In genomic region chr5:99061299-99061698, GRCh38 we compare ENCODE assay signal across 14 cellular contexts.
A peak's percentile ranks its signal among the peaks of the same experiment; 100 is the strongest.
DNase-seq lines count a peak whose midpoint lies in the region; ATAC-seq lines count a peak whose summit lies in the region.
"Had no signal": no experiment of that assay in that cellular context is flagged by ENCODE, and none has a peak within 500 bp of the region (broad histone marks: within the 10 kb centered on the region; RNA-seq: fewer than 3 reads in every experiment).

No MANE protein-coding gene starts in this region.

- H3K9ac ChIP-seq in adipocyte (ENCODE audit: low read length), result peak overlapping the region; percentile 35

- POLR2A ChIA-PET in activated CD4-positive, alpha-beta memory T cell treated with anti-CD3 and anti-CD28 coated beads for 36 hours (lab: Charles Lee), result interaction anchor here (1.0 kb wide), 1 partner anchor 140 kb away, joined by 3 read pairs; no protein-coding TSS in a partner anchor

- H3K27ac Mint-ChIP-seq in activated CD4-positive, alpha-beta memory T cell treated with anti-CD3 and anti-CD28 coated beads for 36 hours, result no peak overlapping the region

- ATAC-seq in HG03432 (IDR thresholded peaks at IDR 0.05; ENCODE audit: unreplicated experiment) (peak; percentile 20), HG02870 (IDR thresholded peaks at IDR 0.05; ENCODE audit: unreplicated experiment) (no peak), GM19467 (IDR thresholded peaks at IDR 0.05; ENCODE audit: unreplicated experiment) (no peak)

- CTCF ChIA-PET in activated CD4-positive, alpha-beta memory T cell treated with anti-CD3 and anti-CD28 coated beads for 36 hours (lab: Charles Lee), result interaction anchor here (0.8 to 4.6 kb wide), 24 partner anchors 9 to 1831 kb away, joined by 3 to 43 read pairs (median 4); no protein-coding TSS in a partner anchor

- peak overlapping the region; percentile 39 for H3K27ac ChIP-seq in ACC112 (ENCODE audit: low read depth, low read length)
- H3K27ac ChIP-seq: esophagus squamous epithelium, SJSA1, thoracic aorta had no signal

- H3K4me3 Mint-ChIP-seq in activated CD4-positive, alpha-beta memory T cell treated with anti-CD3 and anti-CD28 coated beads for 36 hours, result no peak overlapping the region

- H3K36me3 ChIP-seq in ACC112 (ENCODE audit: insufficient read depth, low read length), result no peaks in the 10 kb centered on the region
- no peaks in the 10 kb centered on the region for H3K36me3 ChIP-seq in adipocyte (ENCODE audit: control insufficient read depth, insufficient read depth, low read length, severe bottlenecking)
- H3K36me3 ChIP-seq: esophagus squamous epithelium, SJSA1, thoracic aorta had no signal

- peak overlapping the region; percentile 89 for H2AFZ ChIP-seq in ACC112 (ENCODE audit: low read length, unreplicated experiment)

- intact Hi-C loops in activated CD4-positive, alpha-beta memory T cell treated with anti-CD3 and anti-CD28 coated beads for 36 hours (cut with micrococcal nuclease), result loop anchor here (10.0 kb wide), 1 partner anchor 1876 kb away; the partner anchor contains the start of gene RIOK2

- no peaks in the 10 kb centered on the region for H3K36me3 Mint-ChIP-seq in activated CD4-positive, alpha-beta memory T cell treated with anti-CD3 and anti-CD28 coated beads for 36 hours

- H3K9me3 Mint-ChIP-seq in activated CD4-positive, alpha-beta memory T cell treated with anti-CD3 and anti-CD28 coated beads for 36 hours, result no peaks in the 10 kb centered on the region

- H3K9me3 ChIP-seq in adipocyte (ENCODE audit: control insufficient read depth, low read length), result no peaks in the 10 kb centered on the region
- H3K9me3 ChIP-seq: esophagus squamous epithelium, SJSA1, thoracic aorta had no signal

- H3K79me2 ChIP-seq in ACC112 (ENCODE audit: control insufficient read depth, insufficient read depth, low read length, unreplicated experiment), result no peaks in the 10 kb centered on the region

- peaks cover 1% of the 10 kb centered on the region for H3K27me3 Mint-ChIP-seq in activated CD4-positive, alpha-beta memory T cell treated with anti-CD3 and anti-CD28 coated beads for 36 hours

- DNase-seq in adipocyte (ENCODE audit: low read depth) (no peak), kidney tubule cell (ENCODE audit: low spot score) (peak; percentile 80), COLO668 (lab: John Stamatoyannopoulos, UW; ENCODE audit: unreplicated experiment) (no peak)
- no peak for DNase-seq in activated CD4-positive, alpha-beta memory T cell treated with anti-CD3 and anti-CD28 coated beads for 36 hours
- DNase-seq: esophagus squamous epithelium, Kasumi-1, NCI-H187 treated with DMSO at 0.1 percent for 48 hours, NCI-H748 treated with DMSO at 0.1 percent for 48 hours had no signal

- peaks cover 6% of the 10 kb centered on the region for H3K4me1 Mint-ChIP-seq in activated CD4-positive, alpha-beta memory T cell treated with anti-CD3 and anti-CD28 coated beads for 36 hours (ENCODE audit: low read depth)

- H3K4me1 ChIP-seq in ACC112 (ENCODE audit: control insufficient read depth, insufficient read depth, low read length, unreplicated experiment) (peaks cover 22% of the 10 kb centered on the region), adipocyte (ENCODE audit: control insufficient read depth, insufficient read depth, low read length) (peaks cover 18% of the 10 kb centered on the region)

- peak overlapping the region; percentile 14; the same call in 1 of the 2 replicates for H3K4me3 ChIP-seq in ACC112 (ENCODE audit: low read depth, low read length)
- H3K4me3 ChIP-seq in adipocyte (ENCODE audit: low read length), result peak overlapping the region; percentile 48
- H3K4me3 ChIP-seq: SJSA1, thoracic aorta had no signal

- no peaks in the 10 kb centered on the region for H3K27me3 ChIP-seq in ACC112 (ENCODE audit: insufficient read depth, low read length)
- H3K27me3 ChIP-seq in adipocyte (replicated peaks; ENCODE audit: control insufficient read depth, insufficient read depth, low read length), result no peaks in the 10 kb centered on the region
- H3K27me3 ChIP-seq: esophagus squamous epithelium, SJSA1 had no signal
